In the genomic region with DNA sequence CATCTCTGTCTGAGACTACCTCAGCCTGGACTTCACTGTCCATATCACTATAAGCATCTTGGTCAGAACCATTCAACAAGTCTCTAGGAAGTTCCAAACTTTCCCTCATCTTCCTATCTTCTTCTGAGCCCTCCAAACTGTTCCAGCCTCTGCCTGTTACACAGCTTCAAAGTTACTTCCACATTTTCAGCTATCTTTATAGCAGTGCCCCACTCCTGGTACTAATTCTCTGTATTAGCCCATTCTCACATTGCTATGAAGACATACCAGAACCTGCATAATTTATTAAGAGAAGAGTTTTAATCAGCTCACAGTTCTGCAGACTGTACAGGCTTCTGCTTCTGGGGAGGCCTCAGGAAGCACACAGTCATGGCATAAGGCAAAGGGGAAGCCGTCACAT, we compare ENCODE assay signal across 31 cellular contexts.
"Had no signal": no experiment of that assay in that cellular context is flagged by ENCODE, and none has a peak within 500 bp of the region (broad histone marks: within the 10 kb centered on the region; RNA-seq: fewer than 3 reads in every experiment).

No MANE protein-coding gene starts in this region.

- H3K27me3 ChIP-seq: ascending aorta, cardiac muscle cell had no signal

- H3K4me1 Mint-ChIP-seq: activated CD4-positive, alpha-beta T cell treated with anti-CD3 and anti-CD28 coated beads, Interleukin-2, amount 10 ng/mL, durations not matched to agents 24 days and 14 days had no signal

- H3K27me3 Mint-ChIP-seq: activated CD4-positive, alpha-beta T cell treated with anti-CD3 and anti-CD28 coated beads, Interleukin-2, amount 10 ng/mL, durations not matched to agents 24 days and 14 days; activated CD8-positive, alpha-beta T cell treated with anti-CD3 and anti-CD28 coated beads for 36 hours; activated naive CD4-positive, alpha-beta T cell treated with anti-CD3 and anti-CD28 coated beads, Interleukin-2, amount 10 ng/mL, durations not matched to agents 7 days and 5 days; activated naive CD8-positive, alpha-beta T cell treated with anti-CD3 and anti-CD28 coated beads, Interleukin-2, amount 10 ng/mL, durations not matched to agents 7 days and 5 days; T-cell; T-helper 17 cell had no signal

- H3K36me3 ChIP-seq: ascending aorta, cardiac muscle cell, WERI-Rb-1 had no signal

- H3K4me3 ChIP-seq: ascending aorta, cardiac muscle cell, PC-9 had no signal

- H3K27ac Mint-ChIP-seq: activated CD4-positive, alpha-beta T cell treated with anti-CD3 and anti-CD28 coated beads, Interleukin-2, amount 10 ng/mL, durations not matched to agents 24 days and 14 days; activated CD8-positive, alpha-beta T cell treated with anti-CD3 and anti-CD28 coated beads for 36 hours; activated naive CD4-positive, alpha-beta T cell treated with anti-CD3 and anti-CD28 coated beads, Interleukin-2, amount 10 ng/mL, durations not matched to agents 7 days and 5 days; activated naive CD8-positive, alpha-beta T cell treated with anti-CD3 and anti-CD28 coated beads, Interleukin-2, amount 10 ng/mL, durations not matched to agents 7 days and 5 days; T-helper 17 cell had no signal

- H3K4me3 Mint-ChIP-seq: activated CD4-positive, alpha-beta T cell treated with anti-CD3 and anti-CD28 coated beads, Interleukin-2, amount 10 ng/mL, durations not matched to agents 24 days and 14 days; activated CD8-positive, alpha-beta T cell treated with anti-CD3 and anti-CD28 coated beads for 36 hours; activated naive CD4-positive, alpha-beta T cell treated with anti-CD3 and anti-CD28 coated beads, Interleukin-2, amount 10 ng/mL, durations not matched to agents 7 days and 5 days; activated naive CD8-positive, alpha-beta T cell treated with anti-CD3 and anti-CD28 coated beads, Interleukin-2, amount 10 ng/mL, durations not matched to agents 7 days and 5 days; activated T-cell treated with anti-CD3 and anti-CD28 coated beads, Interleukin-2, amount 50 U/mL, for 4 hours; T-cell; T-helper 17 cell had no signal

- DNase-seq: activated CD4-positive, alpha-beta T cell treated with anti-CD3 and anti-CD28 coated beads, Interleukin-2, amount 10 ng/mL, durations not matched to agents 24 days and 14 days; activated CD4-positive, alpha-beta T cell treated with anti-CD3 and anti-CD28 coated beads, Interleukin-2, amount 50 U/mL, for 4 hours; activated CD8-positive, alpha-beta T cell treated with anti-CD3 and anti-CD28 coated beads for 36 hours; activated effector memory CD4-positive, alpha-beta T cell treated with Interleukin-2 at 50 U/mL for 16 hours; activated naive CD4-positive, alpha-beta T cell treated with anti-CD3 and anti-CD28 coated beads, Interleukin-2, amount 10 ng/mL, durations not matched to agents 7 days and 5 days; activated naive CD8-positive, alpha-beta T cell treated with anti-CD3 and anti-CD28 coated beads, Interleukin-2, amount 10 ng/mL, durations not matched to agents 7 days and 5 days; activated T-cell treated with anti-CD3 and anti-CD28 coated beads, Interleukin-2, amount 50 U/mL, for 4 hours; amygdala; cerebellar nuclear complex; MM.1S; MV-4-11; NCI-H1092; NCI-H1436 treated with DMSO at 0.1 percent for 48 hours; NCI-H1694 treated with DMSO at 0.1 percent for 48 hours; NCI-H2029; NCI-H345; NCI-H524 treated with DMSO at 0.1 percent for 48 hours; NCI-H748 treated with DMSO at 0.1 percent for 48 hours; NK-92 treated with Interleukin-12 subunit alpha and Interleukin-12 subunit beta, amount 100 ng/mL, for 24 hours; PC-9; SIG-M5; T-cell; T-helper 17 cell; T1000; WERI-Rb-1 had no signal

- H3K27ac ChIP-seq: ascending aorta, cardiac muscle cell, KMS-11, PC-9, RWPE1, WERI-Rb-1 had no signal

- ATAC-seq: activated CD8-positive, alpha-beta T cell treated with anti-CD3 and anti-CD28 coated beads for 36 hours; activated T-cell treated with anti-CD3 and anti-CD28 coated beads, Interleukin-2, amount 50 U/mL, for 4 hours; Right ventricle myocardium inferior; SK-N-SH treated with all-trans-retinoic acid at 6 μM for 48 hours; T-cell; T-helper 17 cell had no signal

- H3K4me1 ChIP-seq: ascending aorta had no signal
